ENCODE assay signal across 17 cellular contexts in genomic region chr3:106552401-106553043, GRCh38.
"Had no signal": no experiment of that assay in that cellular context is flagged by ENCODE, and none has a peak within 500 bp of the region (broad histone marks: within the 10 kb centered on the region; RNA-seq: fewer than 3 reads in every experiment).

No MANE protein-coding gene starts in this region.

- H3K4me1 Mint-ChIP-seq: activated CD4-positive, alpha-beta T cell treated with anti-CD3 and anti-CD28 coated beads for 36 hours; activated naive CD8-positive, alpha-beta T cell treated with anti-CD3 and anti-CD28 coated beads, Interleukin-2, amount 50 U/mL, for 24 hours; naive thymus-derived CD8-positive, alpha-beta T cell; stimulated activated memory B cell treated with anti-CD40 and anti-IgM and Interleukin-4, amounts not matched to agents 10 μg/mL and 1 μg/mL and 100 μg/mL, for 72 hours had no signal

- H3K27ac ChIP-seq: ascending aorta, dorsolateral prefrontal cortex, esophagus muscularis mucosa, foreskin keratinocyte, spleen, tibial nerve, vagina, WERI-Rb-1 had no signal

- H3K4me3 Mint-ChIP-seq: activated CD4-positive, alpha-beta T cell treated with anti-CD3 and anti-CD28 coated beads for 36 hours; activated CD8-positive, alpha-beta T cell treated with anti-CD3 and anti-CD28 coated beads for 36 hours; activated naive CD8-positive, alpha-beta T cell treated with anti-CD3 and anti-CD28 coated beads, Interleukin-2, amount 50 U/mL, for 24 hours; activated T-cell treated with anti-CD3 and anti-CD28 coated beads, Interleukin-2, amount 50 U/mL, for 72 hours; naive thymus-derived CD8-positive, alpha-beta T cell; stimulated activated memory B cell treated with anti-CD40 and anti-IgM and Interleukin-4, amounts not matched to agents 10 μg/mL and 1 μg/mL and 100 μg/mL, for 72 hours had no signal

- H3K9me3 ChIP-seq: ascending aorta, esophagus muscularis mucosa, tibial nerve, vagina had no signal

- H3K27ac Mint-ChIP-seq: activated CD4-positive, alpha-beta T cell treated with anti-CD3 and anti-CD28 coated beads for 36 hours; activated CD8-positive, alpha-beta T cell treated with anti-CD3 and anti-CD28 coated beads for 36 hours; activated naive CD8-positive, alpha-beta T cell treated with anti-CD3 and anti-CD28 coated beads, Interleukin-2, amount 50 U/mL, for 24 hours; activated T-cell treated with anti-CD3 and anti-CD28 coated beads, Interleukin-2, amount 50 U/mL, for 72 hours; stimulated activated memory B cell treated with anti-CD40 and anti-IgM and Interleukin-4, amounts not matched to agents 10 μg/mL and 1 μg/mL and 100 μg/mL, for 72 hours had no signal

- H3K4me1 ChIP-seq: ascending aorta, esophagus muscularis mucosa, foreskin keratinocyte, spleen, tibial nerve, vagina had no signal

- H3K4me3 ChIP-seq: ascending aorta, dorsolateral prefrontal cortex, esophagus muscularis mucosa, spleen, tibial nerve, vagina had no signal

- ATAC-seq: activated CD4-positive, alpha-beta T cell treated with anti-CD3 and anti-CD28 coated beads for 36 hours; activated CD8-positive, alpha-beta T cell treated with anti-CD3 and anti-CD28 coated beads for 36 hours; activated naive CD8-positive, alpha-beta T cell treated with anti-CD3 and anti-CD28 coated beads, Interleukin-2, amount 50 U/mL, for 24 hours; activated T-cell treated with anti-CD3 and anti-CD28 coated beads, Interleukin-2, amount 50 U/mL, for 72 hours; foreskin keratinocyte; left cardiac atrium; naive thymus-derived CD8-positive, alpha-beta T cell; stimulated activated memory B cell treated with anti-CD40 and anti-IgM and Interleukin-4, amounts not matched to agents 10 μg/mL and 1 μg/mL and 100 μg/mL, for 72 hours had no signal

- H3K27me3 Mint-ChIP-seq: activated CD8-positive, alpha-beta T cell treated with anti-CD3 and anti-CD28 coated beads for 36 hours; naive thymus-derived CD8-positive, alpha-beta T cell; stimulated activated memory B cell treated with anti-CD40 and anti-IgM and Interleukin-4, amounts not matched to agents 10 μg/mL and 1 μg/mL and 100 μg/mL, for 72 hours had no signal

- H3K27me3 ChIP-seq: ascending aorta, dorsolateral prefrontal cortex, esophagus muscularis mucosa, foreskin keratinocyte, spleen, tibial nerve, vagina had no signal

- DNase-seq: activated CD4-positive, alpha-beta T cell treated with anti-CD3 and anti-CD28 coated beads for 36 hours; activated CD8-positive, alpha-beta memory T cell treated with anti-CD3 and anti-CD28 coated beads, Interleukin-2, amount 50 U/mL, for 4 hours; activated CD8-positive, alpha-beta T cell treated with anti-CD3 and anti-CD28 coated beads for 36 hours; activated naive CD8-positive, alpha-beta T cell treated with anti-CD3 and anti-CD28 coated beads, Interleukin-2, amount 50 U/mL, for 24 hours; activated T-cell treated with anti-CD3 and anti-CD28 coated beads, Interleukin-2, amount 50 U/mL, for 72 hours; dorsolateral prefrontal cortex; foreskin keratinocyte; left cardiac atrium; naive thymus-derived CD8-positive, alpha-beta T cell; spleen; stimulated activated CD4-positive, alpha-beta T cell treated with anti-CD3 and anti-CD28 coated beads, Interleukin-1b, Interleukin-23, amount 100 ng/mL, for 48 hours; WERI-Rb-1 had no signal

- H3K36me3 ChIP-seq: ascending aorta, esophagus muscularis mucosa, spleen, tibial nerve, vagina, WERI-Rb-1 had no signal

- H3K36me3 Mint-ChIP-seq: stimulated activated memory B cell treated with anti-CD40 and anti-IgM and Interleukin-4, amounts not matched to agents 10 μg/mL and 1 μg/mL and 100 μg/mL, for 72 hours had no signal
